ENCODE assay signal across 15 cellular contexts in the genomic region with DNA sequence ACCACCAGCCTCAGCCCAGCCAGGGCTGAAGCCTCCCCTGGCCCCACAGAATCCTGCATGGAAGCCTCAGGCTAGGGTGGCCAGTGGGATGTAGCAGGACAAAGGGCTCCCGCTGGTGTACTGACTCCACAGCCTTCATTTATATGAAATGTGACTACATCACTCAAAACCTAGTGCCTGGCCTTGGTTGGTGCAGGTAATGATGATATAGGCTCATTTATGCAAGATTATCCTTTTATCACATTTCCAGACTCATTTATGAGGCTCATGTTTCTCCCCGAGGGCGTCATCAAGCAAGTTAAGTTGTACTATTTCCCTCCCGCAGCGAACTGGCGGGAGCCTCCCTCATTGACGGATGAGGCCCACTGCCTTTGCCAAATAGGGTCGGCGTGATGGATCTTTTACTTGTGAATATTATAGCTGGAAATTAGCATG.
"Had no signal": no experiment of that assay in that cellular context is flagged by ENCODE, and none has a peak within 500 bp of the region (broad histone marks: within the 10 kb centered on the region; RNA-seq: fewer than 3 reads in every experiment).

No MANE protein-coding gene starts in this region.

- H3K27me3 ChIP-seq: cardiac muscle cell had no signal

- H3K4me3 ChIP-seq: cardiac muscle cell had no signal

- H3K36me3 ChIP-seq: cardiac muscle cell had no signal

- H3K9me3 Mint-ChIP-seq: activated CD4-positive, alpha-beta T cell treated with anti-CD3 and anti-CD28 coated beads, Interleukin-2, amount 10 ng/mL, durations not matched to agents 24 days and 14 days; activated T-helper 2 cell treated with anti-CD3 and anti-CD28 coated beads, Interferon-gamma antibody, Interleukin-2, Interleukin-4, amounts not matched to agents 10 μg/mL and 5 μg/mL and 100 μg/mL, durations not matched to agents 14 hours and 24 hours and 36 hours had no signal

- H3K27ac Mint-ChIP-seq: activated B cell treated with CpG ODN at 0.5 μM for 24 hours; activated CD4-positive, alpha-beta T cell treated with anti-CD3 and anti-CD28 coated beads, Interleukin-2, amount 10 ng/mL, durations not matched to agents 24 days and 14 days; activated naive CD4-positive, alpha-beta T cell treated with anti-CD3 and anti-CD28 coated beads, Interleukin-2, amount 10 ng/mL, durations not matched to agents 7 days and 5 days; activated T-helper 2 cell treated with anti-CD3 and anti-CD28 coated beads, Interferon-gamma antibody, Interleukin-2, Interleukin-4, amounts not matched to agents 10 μg/mL and 5 μg/mL and 100 μg/mL, durations not matched to agents 14 hours and 24 hours and 36 hours had no signal

- H3K36me3 Mint-ChIP-seq: activated naive CD4-positive, alpha-beta T cell treated with anti-CD3 and anti-CD28 coated beads, Interleukin-2, amount 10 ng/mL, durations not matched to agents 7 days and 5 days had no signal

- H3K4me3 Mint-ChIP-seq: activated B cell treated with CpG ODN at 0.5 μM for 24 hours; activated CD4-positive, alpha-beta T cell treated with anti-CD3 and anti-CD28 coated beads, Interleukin-2, amount 10 ng/mL, durations not matched to agents 24 days and 14 days; activated naive CD4-positive, alpha-beta T cell treated with anti-CD3 and anti-CD28 coated beads, Interleukin-2, amount 10 ng/mL, durations not matched to agents 7 days and 5 days had no signal

- DNase-seq: activated B cell treated with CpG ODN at 0.5 μM for 24 hours; activated CD4-positive, alpha-beta T cell treated with anti-CD3 and anti-CD28 coated beads, Interleukin-2, amount 10 ng/mL, durations not matched to agents 24 days and 14 days; activated naive CD4-positive, alpha-beta T cell treated with anti-CD3 and anti-CD28 coated beads, Interleukin-2, amount 10 ng/mL, durations not matched to agents 7 days and 5 days; activated T-cell treated with anti-CD3 and anti-CD28 coated beads, Interleukin-2, amount 50 U/mL, for 1 hour; foreskin fibroblast; glutamatergic neuron; kidney glomerular epithelial cell; nucleus accumbens; small intestine; stimulated activated CD4-positive, alpha-beta T cell treated with anti-CD3 and anti-CD28 coated beads, Interleukin-4, amount 100 ng/mL, for 24 hours; stimulated activated naive CD4-positive, alpha-beta T cell; T-helper 2 cell; trophoblast cell had no signal

- H3K27ac ChIP-seq: cardiac muscle cell had no signal

- H3K4me1 Mint-ChIP-seq: activated B cell treated with CpG ODN at 0.5 μM for 24 hours; activated naive CD4-positive, alpha-beta T cell treated with anti-CD3 and anti-CD28 coated beads, Interleukin-2, amount 10 ng/mL, durations not matched to agents 7 days and 5 days had no signal
